Comparison of ENCODE assay signal across 9 cellular contexts in the genomic region with DNA sequence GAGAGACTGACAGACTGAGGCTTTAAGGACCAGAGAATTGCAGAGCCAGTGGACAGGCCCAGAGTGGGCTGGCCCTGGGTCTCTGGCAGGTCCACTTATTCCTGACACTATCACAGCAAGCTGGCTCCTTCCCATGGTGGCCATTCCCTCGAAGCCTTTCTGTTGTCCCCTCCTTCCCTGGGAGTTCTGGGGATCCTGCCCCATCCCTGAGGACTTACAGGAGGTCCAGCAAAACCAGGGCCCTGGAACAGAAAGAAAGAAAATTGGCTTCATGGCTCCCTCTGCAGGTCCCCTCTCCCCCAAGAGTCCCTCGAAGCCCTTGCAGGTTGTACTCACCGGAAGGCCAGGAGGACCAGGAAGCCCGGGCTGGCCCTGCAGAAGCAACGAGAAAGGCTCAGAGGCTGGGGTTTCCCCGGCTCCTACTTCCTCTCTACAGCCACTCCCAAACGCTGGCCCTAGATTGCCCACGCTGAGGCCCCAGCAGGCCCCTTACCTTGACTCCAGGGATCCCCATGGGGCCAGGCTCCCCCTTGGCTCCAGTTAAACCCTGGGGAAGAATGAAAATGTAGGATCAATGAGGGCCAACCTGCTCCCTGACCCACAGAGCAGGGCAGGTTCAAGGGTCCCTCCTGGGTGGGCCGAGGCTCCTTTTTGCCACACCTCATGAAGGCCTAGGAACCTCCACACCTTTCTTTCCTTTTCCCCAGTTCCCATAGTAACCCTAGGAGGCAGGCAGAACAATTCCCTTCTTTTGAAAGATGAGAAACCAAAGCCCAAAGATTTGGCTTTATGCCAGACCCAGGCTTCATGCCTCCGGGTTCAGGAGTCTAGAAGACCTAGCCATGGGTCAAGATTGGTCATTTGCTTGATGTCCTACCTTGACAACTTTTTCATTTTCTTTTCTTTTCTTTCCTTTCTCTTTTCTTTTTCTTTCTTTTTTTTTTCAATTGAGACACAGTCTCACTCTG. TPM values are rescaled to one million over a fixed set of nuclear protein-coding genes. Genes with fewer than 3 reads are reported as not detected.
DNase-seq lines count a peak whose midpoint lies in the region; ATAC-seq, FAIRE-seq and TF ChIP-seq lines count a peak whose summit lies in the region.
"Had no signal": no experiment of that assay in that cellular context is flagged by ENCODE, and none has a peak within 500 bp of the region (broad histone marks: within the 10 kb centered on the region; RNA-seq: fewer than 3 reads in every experiment).

No MANE protein-coding gene starts in this region.

- CTCF ChIA-PET in GM12878 (lab: Yijun Ruan, JAX), result interaction anchor here (0.7 to 8.5 kb wide), 7 partner anchors 15 to 169 kb away, joined by 4 to 125 read pairs (median 15); no protein-coding TSS in a partner anchor

- FAIRE-seq in GM12878 (lab: Jason Lieb, UNC), result peak; percentile 61

- H3K9ac ChIP-seq in GM12878 (ENCODE audit: control insufficient read depth, insufficient read depth, low read length), result peak overlapping the region; percentile 79

- peaks cover 41% of the 10 kb centered on the region for H3K4me1 ChIP-seq in GM12878 (ENCODE audit: control insufficient read depth, insufficient read depth, low read length)

- peaks cover 4 to 7% of the 10 kb centered on the region in 2 experiments; a peak in 3 of 4 replicates for H3K27me3 ChIP-seq in GM12878 (replicated peaks in 1 of 2; ENCODE audit: control insufficient read depth in 2 of 2, insufficient read depth in 2 of 2, low read length in 1 of 2)

- POLR2A ChIA-PET in GM12878 (lab: Charles Lee), result interaction anchor here (0.6 to 4.2 kb wide), 7 partner anchors 51 to 80 kb away, joined by 3 to 21 read pairs (median 4); a partner anchor contains a TSS

- in situ Hi-C loops in GM12878 (cut with MboI), result no loop called here

- RAD21 ChIA-PET in GM12878 (lab: Charles Lee; ENCODE audit: unreplicated experiment), result interaction anchor here (0.6 to 6.0 kb wide), 8 partner anchors 25 to 163 kb away, joined by 3 to 81 read pairs (median 5); a partner anchor contains a TSS

- peak overlapping the region; percentile 95 for H3K27ac ChIP-seq in GM12878 (ENCODE audit: control insufficient read depth, insufficient read depth)

- peak; percentile 75 for ATAC-seq in GM12878
- ATAC-seq in HG03457 (IDR thresholded peaks at IDR 0.05; ENCODE audit: unreplicated experiment), result no peak
- ATAC-seq: HCT116 had no signal

- H3K9me3 ChIP-seq in GM12878 (replicated peaks; ENCODE audit: control insufficient read depth, insufficient read depth, low read length), result no peaks in the 10 kb centered on the region

- H3K4me3 ChIP-seq in GM12878, result peak overlapping the region; percentile 74

- SMC1A ChIA-PET in GM12878 (lab: Charles Lee; ENCODE audit: uncharacterized antibody, unreplicated experiment), result interaction anchor here (1.0 to 9.0 kb wide), 9 partner anchors 21 to 160 kb away, joined by 4 to 84 read pairs (median 11); no protein-coding TSS in a partner anchor

- intact Hi-C loops in GM12878 (cut with micrococcal nuclease; ENCODE audit: unreplicated experiment), result loop anchor here (2.0 kb wide), 1 partner anchor 152 kb away; a partner anchor contains a TSS

- no peaks in the 10 kb centered on the region for H4K20me1 ChIP-seq in GM12878 (ENCODE audit: control insufficient read depth, insufficient read depth)

- TSS peak; percentile 93 for BruUV-seq in GM12878 (replicated peaks; lab: Mats Ljungman, UMichigan)

- H2AFZ ChIP-seq in GM12878 (ENCODE audit: control insufficient read depth, low read depth, low read length), result peak overlapping the region; percentile 45

- TF ChIP-seq RAD21 in GM12878 (IDR thresholded peaks at IDR 0.05; ENCODE audit: insufficient read depth, low read depth, low read length), result peak; percentile 32; the same call in 1 of the 2 replicates

- peak; percentile 65 for TF ChIP-seq POLR2A in GM12878 (IDR thresholded peaks at IDR 0.05; ENCODE audit: low read depth, low read length)

- 2% methylated on average over 10 of the region's 10 CpGs for WGBS in GM12878 (ENCODE audit: insufficient coverage, insufficient replicate concordance, low lambda C conversion rate, missing lambda C conversion rate)

- TF ChIP-seq EP300 in GM12878 (IDR thresholded peaks at IDR 0.05; ENCODE audit: borderline replicate concordance in 1 of 2, control insufficient read depth in 1 of 2, low read depth in 2 of 2, low read length in 2 of 2), result no peak

- peak overlapping the region; percentile 91 for H3K4me2 ChIP-seq in GM12878 (ENCODE audit: control insufficient read depth, insufficient read depth)

- H3K36me3 ChIP-seq in GM12878 (ENCODE audit: control insufficient read depth in 2 of 2, insufficient read depth in 2 of 2, low read length in 1 of 2), result no peaks in the 10 kb centered on the region; a peak in 2 of 4 replicates

- peaks cover 5% of the 10 kb centered on the region for H3K79me2 ChIP-seq in GM12878 (ENCODE audit: control insufficient read depth, insufficient read depth, low read length)

- DNase-seq in CMK (ENCODE audit: low read depth) (peak; percentile 77), GM19240 (ENCODE audit: insufficient read length, low spot score) (peak; percentile 69), NCI-H2029 (lab: John Stamatoyannopoulos, UW) (peak; percentile 77), GM12878 (ENCODE audit: low read depth, low spot score) (peak; percentile 53), EL (no peak), A172 (ENCODE audit: low spot score) (no peak), NK-92 (lab: John Stamatoyannopoulos, UW; ENCODE audit: unreplicated experiment) (no peak)

- peak in 2 of 3 experiments; percentile 6 to 26; a peak in 2 of 6 replicates for TF ChIP-seq CTCF in GM12878 (IDR thresholded peaks at IDR 0.05 in 2 of 3, conservative IDR thresholded peaks at IDR 0.05 in 1 of 3; ENCODE audit: control insufficient read depth in 2 of 3, extremely low read depth in 1 of 3, insufficient read depth in 1 of 3, low read depth in 3 of 3, low read length in 3 of 3)

TF ChIP-seq in GM12878, 131 proteins besides CTCF, POLR2A, EP300 and RAD21 (continues in another document):
- TF ChIP-seq TCF7 (IDR thresholded peaks at IDR 0.05; ENCODE audit: borderline replicate concordance) (no peak), SIN3A (IDR thresholded peaks at IDR 0.05; ENCODE audit: low read depth, low read length) (no peak), FOS (IDR thresholded peaks at IDR 0.05; ENCODE audit: borderline replicate concordance, extremely low read depth, insufficient read length) (no peak), CBX5 (IDR thresholded peaks at IDR 0.05; ENCODE audit: low read depth) (no peak), MTA3 (IDR thresholded peaks at IDR 0.05; ENCODE audit: borderline replicate concordance, low read length) (peak; percentile 39; the same call in 1 of the 2 replicates), STAT1 (conservative IDR thresholded peaks at IDR 0.05) (no peak), TAF1 (IDR thresholded peaks at IDR 0.05; ENCODE audit: borderline replicate concordance, low read depth, low read length) (peak; percentile 38; the same call in 1 of the 2 replicates)
- TF ChIP-seq, protein P1, sequence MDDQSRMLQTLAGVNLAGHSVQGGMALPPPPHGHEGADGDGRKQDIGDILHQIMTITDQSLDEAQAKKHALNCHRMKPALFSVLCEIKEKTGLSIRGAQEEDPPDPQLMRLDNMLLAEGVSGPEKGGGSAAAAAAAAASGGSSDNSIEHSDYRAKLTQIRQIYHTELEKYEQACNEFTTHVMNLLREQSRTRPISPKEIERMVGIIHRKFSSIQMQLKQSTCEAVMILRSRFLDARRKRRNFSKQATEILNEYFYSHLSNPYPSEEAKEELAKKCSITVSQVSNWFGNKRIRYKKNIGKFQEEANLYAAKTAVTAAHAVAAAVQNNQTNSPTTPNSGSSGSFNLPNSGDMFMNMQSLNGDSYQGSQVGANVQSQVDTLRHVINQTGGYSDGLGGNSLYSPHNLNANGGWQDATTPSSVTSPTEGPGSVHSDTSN (IDR thresholded peaks at IDR 0.05; ENCODE audit: insufficient replicate concordance, low read depth, low read length), result no peak

RNA-seq across cellular contexts. Expression of a gene that starts 4.6 kb away (rescaled TPM):
- 49.4 and 58.1 TPM in 2 replicates for total RNA-seq in GM12878 (2013; cell fraction: nucleolus; rRNA removed)
- total RNA-seq in GM12878 (2014; rRNA removed), result 48.0 and 57.6 TPM in 2 replicates
- total RNA-seq in GM12878 (2014; rRNA removed; fragmentation: Illumina TruSeq; extraction: Trizol), result 20.5 and 20.9 TPM in 2 replicates
- total RNA-seq in GM12878 (2021), result 48.8 and 51.0 TPM in 2 replicates
- 19.1 TPM for polyA plus RNA-seq in GM12878 (2011; ENCODE audit: low read depth)
- 15.9 and 20.5 TPM in 2 replicates for polyA plus RNA-seq in GM12878 (2011; rRNA removed)
- 21.4 and 28.1 TPM in 2 replicates for polyA plus RNA-seq in GM12878 (2011; cell fraction: cytosol; rRNA removed)
- 226 and 256 TPM in 2 replicates for polyA plus RNA-seq in GM12878 (2011; cell fraction: nucleus; rRNA removed)
- polyA plus RNA-seq in GM12878 (2012), result 37.7 and 39.6 TPM in 2 replicates
- polyA plus RNA-seq in GM12878 (2014; fragmentation: Illumina TruSeq; extraction: Trizol), result 9.5 and 16.1 TPM in 2 replicates
- 1 to 10 TPM; 3.1 to 4.0 TPM for polyA plus RNA-seq in GM12878 (2014; fragmentation: Nextera tagmentation; extraction: Ambion mirVana)
- 62.0 and 63.3 TPM in 2 replicates for polyA plus RNA-seq in GM12878 (2014; rRNA removed)
- polyA plus RNA-seq in GM12878 (2016; fragmentation: Nextera tagmentation; extraction: Ambion mirVana), result 10 to 100 TPM; 24.3 to 31.8 TPM
- 5.6 and 10.0 TPM in 2 replicates for polyA minus RNA-seq in GM12878 (2011; rRNA and poly(A)+ RNA removed)
- 4.1 TPM in 2 replicates for polyA minus RNA-seq in GM12878 (2011; cell fraction: cytosol; rRNA and poly(A)+ RNA removed)
- polyA minus RNA-seq in GM12878 (2011; cell fraction: nucleus; rRNA and poly(A)+ RNA removed), result 11.4 and 15.9 TPM in 2 replicates
- 0.67 and 0.90 TPM in 2 replicates for total RNA-seq in A172 (2014; rRNA removed; shearing (Covaris generic))

RNA-seq across cellular contexts. Expression of a gene that starts 54.5 kb away (rescaled TPM):
- 21.9 and 30.3 TPM in 2 replicates for total RNA-seq in GM12878 (2013; cell fraction: nucleolus; rRNA removed)
- total RNA-seq in GM12878 (2014; rRNA removed) (40.2 and 52.9 TPM in 2 replicates), GM12878 (2014; rRNA removed; fragmentation: Illumina TruSeq; extraction: Trizol) (44.5 and 47.0 TPM in 2 replicates), GM12878 (2021) (32.1 and 32.6 TPM in 2 replicates)
- 7.6 TPM for polyA plus RNA-seq in GM12878 (2011; ENCODE audit: low read depth)
- polyA plus RNA-seq in GM12878 (2011; rRNA removed) (21.5 and 27.1 TPM in 2 replicates), GM12878 (2014; fragmentation: Illumina TruSeq; extraction: Trizol) (48.5 and 64.7 TPM in 2 replicates), GM12878 (2014; fragmentation: Nextera tagmentation; extraction: Ambion mirVana) (10 to 100 TPM; 30.1 to 56.0 TPM), GM12878 (2014; rRNA removed) (23.2 and 30.1 TPM in 2 replicates), GM12878 (2016; fragmentation: Nextera tagmentation; extraction: Ambion mirVana) (10 to 100 TPM; 82.7 to 84.4 TPM)
- polyA plus RNA-seq in GM12878 (2011; cell fraction: cytosol; rRNA removed), result 6.5 and 6.6 TPM in 2 replicates
- 4.4 and 7.2 TPM in 2 replicates for polyA plus RNA-seq in GM12878 (2011; cell fraction: nucleus; rRNA removed)
- 12.7 and 14.7 TPM in 2 replicates for polyA plus RNA-seq in GM12878 (2012)
- 9.8 and 14.6 TPM in 2 replicates for polyA minus RNA-seq in GM12878 (2011; rRNA and poly(A)+ RNA removed)
- 7.5 and 8.5 TPM in 2 replicates for polyA minus RNA-seq in GM12878 (2011; cell fraction: cytosol; rRNA and poly(A)+ RNA removed)
- polyA minus RNA-seq in GM12878 (2011; cell fraction: nucleus; rRNA and poly(A)+ RNA removed), result 3.0 and 5.2 TPM in 2 replicates
- total RNA-seq in A172 (2014; rRNA removed; shearing (Covaris generic)), result 86.7 and 131 TPM in 2 replicates

Comparison
In these comparisons a context has a peak if more than half of its experiments do, and no peak if none do; other contexts are left out.
1. DNase-seq: peak in CMK (single experiment), GM19240 (single experiment), NCI-H2029 (single experiment) and GM12878 (single experiment); none in EL (single experiment), A172 (single experiment) and NK-92 (single experiment).
2. RNA of a gene that starts 4.6 kb away (total RNA-seq): 20.5 to 58.1 TPM in GM12878; 0.67 to 0.90 TPM in A172; every median in the first group is over 10 times any median in the second.